ENCODE assay signal across 2 cellular contexts in the genomic region with DNA sequence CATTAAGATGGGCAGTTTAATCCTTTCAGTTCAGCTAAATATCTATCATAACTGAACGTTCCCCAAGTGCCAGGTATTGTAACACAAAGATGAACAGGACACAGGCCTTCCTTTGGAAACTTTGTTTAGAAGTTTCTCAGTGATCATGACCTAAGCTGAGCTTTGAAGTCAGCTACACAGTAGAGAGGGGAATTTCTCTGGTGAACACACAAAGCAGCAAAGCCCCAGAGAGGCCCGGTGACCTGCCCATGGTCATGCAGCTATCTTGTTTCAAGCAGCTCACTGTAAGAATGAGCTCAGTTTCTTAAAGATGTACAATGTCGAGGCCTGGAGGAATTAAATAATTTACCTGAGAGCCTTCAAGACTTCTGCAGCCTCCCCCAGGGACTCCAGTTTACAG.
TF ChIP-seq lines count a peak whose summit lies in the region.

No MANE protein-coding gene starts in this region.

TF ChIP-seq in SK-N-SH treated with all-trans-retinoic acid at 6 μM for 48 hours, 23 proteins besides CTCF, POLR2A, EP300 and RAD21 (continued from another document):
- TF ChIP-seq, protein P1, sequence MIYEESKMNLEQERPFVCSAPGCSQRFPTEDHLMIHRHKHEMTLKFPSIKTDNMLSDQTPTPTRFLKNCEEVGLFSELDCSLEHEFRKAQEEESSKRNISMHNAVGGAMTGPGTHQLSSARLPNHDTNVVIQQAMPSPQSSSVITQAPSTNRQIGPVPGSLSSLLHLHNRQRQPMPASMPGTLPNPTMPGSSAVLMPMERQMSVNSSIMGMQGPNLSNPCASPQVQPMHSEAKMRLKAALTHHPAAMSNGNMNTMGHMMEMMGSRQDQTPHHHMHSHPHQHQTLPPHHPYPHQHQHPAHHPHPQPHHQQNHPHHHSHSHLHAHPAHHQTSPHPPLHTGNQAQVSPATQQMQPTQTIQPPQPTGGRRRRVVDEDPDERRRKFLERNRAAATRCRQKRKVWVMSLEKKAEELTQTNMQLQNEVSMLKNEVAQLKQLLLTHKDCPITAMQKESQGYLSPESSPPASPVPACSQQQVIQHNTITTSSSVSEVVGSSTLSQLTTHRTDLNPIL (CRISPR knock-in tag; IDR thresholded peaks at IDR 0.05; ENCODE audit: low read depth), result no peak
- TF ChIP-seq ZNF565 (CRISPR knock-in tag; conservative IDR thresholded peaks at IDR 0.05; ENCODE audit: low read depth), result no peak
- TF ChIP-seq, protein P2, sequence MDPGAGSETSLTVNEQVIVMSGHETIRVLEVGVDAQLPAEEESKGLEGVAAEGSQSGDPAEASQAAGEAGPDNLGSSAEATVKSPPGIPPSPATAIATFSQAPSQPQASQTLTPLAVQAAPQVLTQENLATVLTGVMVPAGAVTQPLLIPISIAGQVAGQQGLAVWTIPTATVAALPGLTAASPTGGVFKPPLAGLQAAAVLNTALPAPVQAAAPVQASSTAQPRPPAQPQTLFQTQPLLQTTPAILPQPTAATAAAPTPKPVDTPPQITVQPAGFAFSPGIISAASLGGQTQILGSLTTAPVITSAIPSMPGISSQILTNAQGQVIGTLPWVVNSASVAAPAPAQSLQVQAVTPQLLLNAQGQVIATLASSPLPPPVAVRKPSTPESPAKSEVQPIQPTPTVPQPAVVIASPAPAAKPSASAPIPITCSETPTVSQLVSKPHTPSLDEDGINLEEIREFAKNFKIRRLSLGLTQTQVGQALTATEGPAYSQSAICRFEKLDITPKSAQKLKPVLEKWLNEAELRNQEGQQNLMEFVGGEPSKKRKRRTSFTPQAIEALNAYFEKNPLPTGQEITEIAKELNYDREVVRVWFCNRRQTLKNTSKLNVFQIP (CRISPR knock-in tag; IDR thresholded peaks at IDR 0.05; ENCODE audit: borderline replicate concordance, low read depth), result no peak
- TF ChIP-seq PATZ1 (CRISPR knock-in tag; IDR thresholded peaks at IDR 0.05; ENCODE audit: borderline replicate concordance), result no peak
- TF ChIP-seq PPARA (CRISPR knock-in tag; IDR thresholded peaks at IDR 0.05; ENCODE audit: borderline replicate concordance), result no peak
- TF ChIP-seq RARB (CRISPR knock-in tag; IDR thresholded peaks at IDR 0.05), result no peak
- no peak for TF ChIP-seq ISL1 (CRISPR knock-in tag; IDR thresholded peaks at IDR 0.05)
- no peak for TF ChIP-seq ZC3H10 (CRISPR knock-in tag; IDR thresholded peaks at IDR 0.05)
- TF ChIP-seq ZNF8 (CRISPR knock-in tag; IDR thresholded peaks at IDR 0.05), result no peak
- TF ChIP-seq, protein P3, sequence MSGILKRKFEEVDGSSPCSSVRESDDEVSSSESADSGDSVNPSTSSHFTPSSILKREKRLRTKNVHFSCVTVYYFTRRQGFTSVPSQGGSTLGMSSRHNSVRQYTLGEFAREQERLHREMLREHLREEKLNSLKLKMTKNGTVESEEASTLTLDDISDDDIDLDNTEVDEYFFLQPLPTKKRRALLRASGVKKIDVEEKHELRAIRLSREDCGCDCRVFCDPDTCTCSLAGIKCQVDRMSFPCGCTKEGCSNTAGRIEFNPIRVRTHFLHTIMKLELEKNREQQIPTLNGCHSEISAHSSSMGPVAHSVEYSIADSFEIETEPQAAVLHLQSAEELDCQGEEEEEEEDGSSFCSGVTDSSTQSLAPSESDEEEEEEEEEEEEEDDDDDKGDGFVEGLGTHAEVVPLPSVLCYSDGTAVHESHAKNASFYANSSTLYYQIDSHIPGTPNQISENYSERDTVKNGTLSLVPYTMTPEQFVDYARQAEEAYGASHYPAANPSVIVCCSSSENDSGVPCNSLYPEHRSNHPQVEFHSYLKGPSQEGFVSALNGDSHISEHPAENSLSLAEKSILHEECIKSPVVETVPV (CRISPR knock-in tag; IDR thresholded peaks at IDR 0.05), result no peak

TF ChIP-seq in SK-N-SH, 30 proteins besides CTCF, POLR2A, EP300 and RAD21 (continued from another document):
- no peak for TF ChIP-seq ZBTB33 (IDR thresholded peaks at IDR 0.05; ENCODE audit: borderline replicate concordance, low read depth)
- no peak for TF ChIP-seq REST (IDR thresholded peaks at IDR 0.05; ENCODE audit: low read depth, low read length)
- no peak for TF ChIP-seq FOXM1 (IDR thresholded peaks at IDR 0.05; ENCODE audit: low read depth)
- no peak for TF ChIP-seq RCOR1 (IDR thresholded peaks at IDR 0.05; ENCODE audit: low read length)
- TF ChIP-seq TEAD4 (IDR thresholded peaks at IDR 0.05; ENCODE audit: borderline replicate concordance, insufficient read depth), result no peak
- no peak for TF ChIP-seq YY1 (IDR thresholded peaks at IDR 0.05; ENCODE audit: low read depth)
- TF ChIP-seq EZH2phosphoT487 (IDR thresholded peaks at IDR 0.05; ENCODE audit: borderline replicate concordance, low read depth), result no peak
